Comparison of ENCODE assay signal across 39 cellular contexts in genomic region chr3:21755896-21756295, GRCh38. TPM values are rescaled to one million over a fixed set of nuclear protein-coding genes. Genes with fewer than 3 reads are reported as not detected.
"Had no signal": no experiment of that assay in that cellular context is flagged by ENCODE, and none has a peak within 500 bp of the region (broad histone marks: within the 10 kb centered on the region; RNA-seq: fewer than 3 reads in every experiment).

No MANE protein-coding gene starts in this region.

- H3K9me3 ChIP-seq: adrenal gland, ascending aorta, body of pancreas, breast epithelium had no signal

- DNase-seq: activated effector memory CD4-positive, alpha-beta T cell treated with anti-CD3 and anti-CD28 coated beads, Interleukin-2, amount 50 U/mL, for 16 hours; activated effector memory CD4-positive, alpha-beta T cell treated with Interleukin-2 at 50 U/mL for 16 hours; activated gamma-delta T cell; activated gamma-delta T cell treated with Interleukin-2 at 50 U/mL for 16 hours; activated naive CD4-positive, alpha-beta T cell; activated naive CD4-positive, alpha-beta T cell treated with anti-CD3 and anti-CD28 coated beads for 36 hours; activated naive CD4-positive, alpha-beta T cell treated with anti-CD3 and anti-CD28 coated beads, Interleukin-2, amount 10 ng/mL, durations not matched to agents 7 days and 5 days; activated naive CD4-positive, alpha-beta T cell treated with anti-CD3 and anti-CD28 coated beads, Interleukin-2, amount 50 U/mL, for 16 hours; activated naive CD4-positive, alpha-beta T cell treated with Interleukin-2 at 50 U/mL for 16 hours; activated naive CD8-positive, alpha-beta T cell treated with anti-CD3 and anti-CD28 coated beads for 36 hours; activated naive CD8-positive, alpha-beta T cell treated with anti-CD3 and anti-CD28 coated beads, Interleukin-2, amount 10 ng/mL, durations not matched to agents 7 days and 5 days; activated naive CD8-positive, alpha-beta T cell treated with anti-CD3 and anti-CD28 coated beads, Interleukin-2, amount 50 U/mL, for 24 hours; activated T-cell treated with anti-CD3 and anti-CD28 coated beads, Interleukin-2, amount 50 U/mL, for 1 hour; activated T-cell treated with anti-CD3 and anti-CD28 coated beads, Interleukin-2, amount 50 U/mL, for 24 hours; activated T-cell treated with anti-CD3 and anti-CD28 coated beads, Interleukin-2, amount 50 U/mL, for 4 hours; activated T-cell treated with anti-CD3 and anti-CD28 coated beads, Interleukin-2, amount 50 U/mL, for 48 hours; activated T-cell treated with anti-CD3 and anti-CD28 coated beads, Interleukin-2, amount 50 U/mL, for 72 hours; adrenal gland; amniotic stem cell; amygdala; anterior cingulate cortex; aorta; body of pancreas; brain microvascular endothelial cell; caudate nucleus; central memory CD4-positive, alpha-beta T cell; cerebellar nuclear complex had no signal

- H3K27me3 Mint-ChIP-seq: activated naive CD4-positive, alpha-beta T cell treated with anti-CD3 and anti-CD28 coated beads, Interleukin-2, amount 10 ng/mL, durations not matched to agents 7 days and 5 days; activated naive CD4-positive, alpha-beta T cell treated with anti-CD3 and anti-CD28 coated beads, Interleukin-2, amount 50 U/mL, for 24 hours; activated naive CD8-positive, alpha-beta T cell; activated T-helper 17 cell treated with anti-CD3 and anti-CD28 coated beads, Interleukin-2, amount 50 U/mL, for 72 hours; brain; central memory CD8-positive, alpha-beta T cell had no signal

- FAIRE-seq: astrocyte had no signal

- H3K4me1 Mint-ChIP-seq: activated naive CD4-positive, alpha-beta T cell treated with anti-CD3 and anti-CD28 coated beads, Interleukin-2, amount 10 ng/mL, durations not matched to agents 7 days and 5 days; activated naive CD4-positive, alpha-beta T cell treated with anti-CD3 and anti-CD28 coated beads, Interleukin-2, amount 50 U/mL, for 24 hours; activated naive CD8-positive, alpha-beta T cell treated with anti-CD3 and anti-CD28 coated beads for 36 hours; activated naive CD8-positive, alpha-beta T cell treated with anti-CD3 and anti-CD28 coated beads, Interleukin-2, amount 10 ng/mL, durations not matched to agents 7 days and 5 days; activated naive CD8-positive, alpha-beta T cell treated with anti-CD3 and anti-CD28 coated beads, Interleukin-2, amount 50 U/mL, for 24 hours; activated T-helper 17 cell treated with anti-CD3 and anti-CD28 coated beads, Interleukin-2, amount 50 U/mL, for 72 hours; central memory CD8-positive, alpha-beta T cell had no signal

- H3K9me3 Mint-ChIP-seq: activated naive CD4-positive, alpha-beta T cell treated with anti-CD3 and anti-CD28 coated beads, Interleukin-2, amount 50 U/mL, for 24 hours; activated naive CD8-positive, alpha-beta T cell treated with anti-CD3 and anti-CD28 coated beads for 36 hours; activated T-helper 1 cell treated with anti-CD3 and anti-CD28 coated beads, Interleukin-12 subunit alpha, Interleukin-12 subunit beta, Interleukin-2, Interleukin-4 antibody, amounts not matched to agents 30 ng/mL and 10 ng/mL and 1 ng/mL, durations not matched to agents 14 hours and 24 hours and 36 hours; brain had no signal

- H3K36me3 ChIP-seq: adrenal gland, ascending aorta, brain microvascular endothelial cell, breast epithelium, cardiac muscle cell had no signal

- H3K27me3 ChIP-seq: adrenal gland, ascending aorta, body of pancreas, brain microvascular endothelial cell, breast epithelium, cardiac muscle cell had no signal

- H3K4me3 ChIP-seq: adrenal gland, ascending aorta, body of pancreas, breast epithelium, cardiac muscle cell had no signal

- H3K4me1 ChIP-seq: adrenal gland, body of pancreas, breast epithelium had no signal

- H3K27ac Mint-ChIP-seq: activated naive CD4-positive, alpha-beta T cell treated with anti-CD3 and anti-CD28 coated beads for 36 hours; activated naive CD4-positive, alpha-beta T cell treated with anti-CD3 and anti-CD28 coated beads, Interleukin-2, amount 10 ng/mL, durations not matched to agents 7 days and 5 days; activated naive CD4-positive, alpha-beta T cell treated with anti-CD3 and anti-CD28 coated beads, Interleukin-2, amount 50 U/mL, for 24 hours; activated naive CD4-positive, alpha-beta T cell treated with anti-CD3 and anti-CD28 coated beads, Interleukin-2, amount 50 U/mL, for 72 hours; activated naive CD8-positive, alpha-beta T cell; activated naive CD8-positive, alpha-beta T cell treated with anti-CD3 and anti-CD28 coated beads for 36 hours; activated naive CD8-positive, alpha-beta T cell treated with anti-CD3 and anti-CD28 coated beads, Interleukin-2, amount 10 ng/mL, durations not matched to agents 7 days and 5 days; activated naive CD8-positive, alpha-beta T cell treated with anti-CD3 and anti-CD28 coated beads, Interleukin-2, amount 50 U/mL, for 24 hours; activated T-cell treated with anti-CD3 and anti-CD28 coated beads, Interleukin-2, amount 50 U/mL, for 24 hours; activated T-cell treated with anti-CD3 and anti-CD28 coated beads, Interleukin-2, amount 50 U/mL, for 72 hours; activated T-helper 1 cell treated with anti-CD3 and anti-CD28 coated beads, Interleukin-12 subunit alpha, Interleukin-12 subunit beta, Interleukin-2, Interleukin-4 antibody, amounts not matched to agents 30 ng/mL and 10 ng/mL and 1 ng/mL, durations not matched to agents 14 hours and 24 hours and 36 hours; activated T-helper 17 cell treated with anti-CD3 and anti-CD28 coated beads, Interleukin-2, amount 50 U/mL, for 72 hours; activated T-helper 2 cell treated with anti-CD3 and anti-CD28 coated beads, Interferon-gamma antibody, Interleukin-2, Interleukin-4, amounts not matched to agents 10 μg/mL and 5 μg/mL and 100 μg/mL, durations not matched to agents 14 hours and 24 hours and 36 hours; brain had no signal

- ATAC-seq: activated naive CD4-positive, alpha-beta T cell treated with anti-CD3 and anti-CD28 coated beads, Interleukin-2, amount 50 U/mL, for 72 hours; activated naive CD8-positive, alpha-beta T cell treated with anti-CD3 and anti-CD28 coated beads, Interleukin-2, amount 50 U/mL, for 24 hours; activated T-cell treated with anti-CD3 and anti-CD28 coated beads, Interleukin-2, amount 50 U/mL, for 4 hours; activated T-cell treated with anti-CD3 and anti-CD28 coated beads, Interleukin-2, amount 50 U/mL, for 72 hours; activated T-helper 17 cell treated with anti-CD3 and anti-CD28 coated beads, Interleukin-2, amount 50 U/mL, for 72 hours; body of pancreas had no signal

- H3K36me3 Mint-ChIP-seq: activated naive CD4-positive, alpha-beta T cell treated with anti-CD3 and anti-CD28 coated beads, Interleukin-2, amount 10 ng/mL, durations not matched to agents 7 days and 5 days; activated naive CD4-positive, alpha-beta T cell treated with anti-CD3 and anti-CD28 coated beads, Interleukin-2, amount 50 U/mL, for 24 hours; activated naive CD4-positive, alpha-beta T cell treated with anti-CD3 and anti-CD28 coated beads, Interleukin-2, amount 50 U/mL, for 72 hours; activated naive CD8-positive, alpha-beta T cell; activated naive CD8-positive, alpha-beta T cell treated with anti-CD3 and anti-CD28 coated beads for 36 hours; activated naive CD8-positive, alpha-beta T cell treated with anti-CD3 and anti-CD28 coated beads, Interleukin-2, amount 10 ng/mL, durations not matched to agents 7 days and 5 days; brain had no signal

- H3K4me3 Mint-ChIP-seq: activated naive CD4-positive, alpha-beta T cell treated with anti-CD3 and anti-CD28 coated beads for 36 hours; activated naive CD4-positive, alpha-beta T cell treated with anti-CD3 and anti-CD28 coated beads, Interleukin-2, amount 10 ng/mL, durations not matched to agents 7 days and 5 days; activated naive CD4-positive, alpha-beta T cell treated with anti-CD3 and anti-CD28 coated beads, Interleukin-2, amount 50 U/mL, for 24 hours; activated naive CD8-positive, alpha-beta T cell; activated naive CD8-positive, alpha-beta T cell treated with anti-CD3 and anti-CD28 coated beads for 36 hours; activated naive CD8-positive, alpha-beta T cell treated with anti-CD3 and anti-CD28 coated beads, Interleukin-2, amount 10 ng/mL, durations not matched to agents 7 days and 5 days; activated naive CD8-positive, alpha-beta T cell treated with anti-CD3 and anti-CD28 coated beads, Interleukin-2, amount 50 U/mL, for 24 hours; activated T-cell treated with anti-CD3 and anti-CD28 coated beads, Interleukin-2, amount 50 U/mL, for 24 hours; activated T-cell treated with anti-CD3 and anti-CD28 coated beads, Interleukin-2, amount 50 U/mL, for 4 hours; activated T-cell treated with anti-CD3 and anti-CD28 coated beads, Interleukin-2, amount 50 U/mL, for 72 hours; activated T-helper 1 cell treated with anti-CD3 and anti-CD28 coated beads, Interleukin-12 subunit alpha, Interleukin-12 subunit beta, Interleukin-2, Interleukin-4 antibody, amounts not matched to agents 30 ng/mL and 10 ng/mL and 1 ng/mL, durations not matched to agents 14 hours and 24 hours and 36 hours; activated T-helper 17 cell treated with anti-CD3 and anti-CD28 coated beads, Interleukin-2, amount 50 U/mL, for 72 hours; brain; central memory CD8-positive, alpha-beta T cell had no signal

- H3K27ac ChIP-seq: adrenal gland, ascending aorta, body of pancreas, brain microvascular endothelial cell, breast epithelium, cardiac muscle cell had no signal

RNA-seq across cellular contexts. Expression of gene ZNF385D, which starts 4.9 kb away (rescaled TPM):
- total RNA-seq: activated naive CD4-positive, alpha-beta T cell treated with anti-CD3 and anti-CD28 coated beads for 36 hours; activated naive CD4-positive, alpha-beta T cell treated with anti-CD3 and anti-CD28 coated beads, Interleukin-2, amount 50 U/mL, for 72 hours; activated naive CD8-positive, alpha-beta T cell treated with anti-CD3 and anti-CD28 coated beads for 36 hours; activated naive CD8-positive, alpha-beta T cell treated with anti-CD3 and anti-CD28 coated beads, Interleukin-2, amount 10 ng/mL, durations not matched to agents 7 days and 5 days; activated T-cell treated with anti-CD3 and anti-CD28 coated beads, Interleukin-2, amount 50 U/mL, for 4 hours; activated T-cell treated with anti-CD3 and anti-CD28 coated beads, Interleukin-2, amount 50 U/mL, for 72 hours; activated T-helper 1 cell treated with anti-CD3 and anti-CD28 coated beads, Interleukin-12 subunit alpha, Interleukin-12 subunit beta, Interleukin-2, Interleukin-4 antibody, amounts not matched to agents 30 ng/mL and 10 ng/mL and 1 ng/mL, durations not matched to agents 14 hours and 24 hours and 36 hours; activated T-helper 17 cell treated with anti-CD3 and anti-CD28 coated beads, Interleukin-2, amount 50 U/mL, for 72 hours; activated T-helper 2 cell treated with anti-CD3 and anti-CD28 coated beads, Interferon-gamma antibody, Interleukin-2, Interleukin-4, amounts not matched to agents 10 μg/mL and 5 μg/mL and 100 μg/mL, durations not matched to agents 14 hours and 24 hours and 36 hours had no signal
